ENCODE assay signal across 25 cellular contexts in genomic region chr1:38141483-38141882, GRCh38.
DNase-seq lines count a peak whose midpoint lies in the region; ATAC-seq, FAIRE-seq and TF ChIP-seq lines count a peak whose summit lies in the region.
"Had no signal": no experiment of that assay in that cellular context is flagged by ENCODE, and none has a peak within 500 bp of the region (broad histone marks: within the 10 kb centered on the region; RNA-seq: fewer than 3 reads in every experiment).

No MANE protein-coding gene starts in this region.

- peak overlapping the region; percentile 67; the same call in 1 of the 2 replicates for H2BK5ac ChIP-seq in H1 (ENCODE audit: low read depth, low read length)

- H2BK12ac ChIP-seq in H1 (ENCODE audit: low read depth, low read length) = peak overlapping the region; percentile 95; the same call in 1 of the 2 replicates

- no peak overlapping the region for H3K23ac ChIP-seq in H1 (ENCODE audit: insufficient read length)

- H4K5ac ChIP-seq in H1 (ENCODE audit: insufficient read length, low read depth, low read length) = no peak overlapping the region

- H3K9me3 ChIP-seq in NT2/D1 (ENCODE audit: insufficient read depth, low read length) = peaks cover 17% of the 10 kb centered on the region; the same call in 1 of the 2 replicates
- peaks cover 2 to 4% of the 10 kb centered on the region in 2 experiments; a peak in 1 of 4 replicates for H3K9me3 ChIP-seq in H1 (ENCODE audit: insufficient read depth in 2 of 2, low read depth in 1 of 2, low read length in 1 of 2)

- H2AK5ac ChIP-seq in H1 (ENCODE audit: low read depth, low read length) = no peak overlapping the region

- TF ChIP-seq POLR2A in H1 (IDR thresholded peaks at IDR 0.05; ENCODE audit: control extremely low read depth in 1 of 2, low read depth in 2 of 2, low read length in 2 of 2) = no peak

- WGBS in H1 (ENCODE audit: extremely low coverage in 1 of 2, insufficient coverage in 1 of 2, insufficient read length in 1 of 2, insufficient replicate concordance in 2 of 2, low coverage in 1 of 2, low lambda C conversion rate in 2 of 2, missing lambda C conversion rate in 1 of 2), 2 experiments = 14% methylated on average over 3 of the region's 3 CpGs; no CpG with 5 or more reads in 1 of the 2 experiments

- FAIRE-seq in H1 (lab: Jason Lieb, UNC) = no peak
- FAIRE-seq: A204.1, G401.6 had no signal

- peaks cover 63% of the 10 kb centered on the region for H3K27me3 Mint-ChIP-seq in type B pancreatic cell

- H4K91ac ChIP-seq in H1 (replicated peaks; ENCODE audit: insufficient read length, low read length) = no peak overlapping the region

- no peak overlapping the region for H3K4me3 Mint-ChIP-seq in type B pancreatic cell
- H3K4me3 Mint-ChIP-seq: CD4-positive, CD25-positive, alpha-beta regulatory T cell had no signal

- no peak overlapping the region for H3K27ac ChIP-seq in H1 (ENCODE audit: low read depth, low read length)
- H3K27ac ChIP-seq: BLaER1, SJSA1 had no signal

- no peak overlapping the region for H3K4ac ChIP-seq in H1 (replicated peaks; ENCODE audit: insufficient read length, low read depth, low read length)

- no peaks in the 10 kb centered on the region for H3K79me2 ChIP-seq in H1 (ENCODE audit: control insufficient read depth in 1 of 2, insufficient read depth in 2 of 2, low read length in 2 of 2)

- no peak for TF ChIP-seq CTCF in H1 (IDR thresholded peaks at IDR 0.05; ENCODE audit: control extremely low read depth in 1 of 3, insufficient read depth in 1 of 3, low read depth in 1 of 3, low read length in 3 of 3)
- no peak for TF ChIP-seq CTCF in type B pancreatic cell (conservative IDR thresholded peaks at IDR 0.05)

- no peaks in the 10 kb centered on the region for H3K79me1 ChIP-seq in H1 (ENCODE audit: low read depth, low read length)

- H4K8ac ChIP-seq in H1 (ENCODE audit: extremely low read depth, insufficient read depth, low read length) = no peak overlapping the region; the same call in 1 of the 2 replicates

- H3K23me2 ChIP-seq in H1 (ENCODE audit: low read depth, low read length) = peaks cover 2% of the 10 kb centered on the region; the same call in 1 of the 2 replicates

- H3K4me1 ChIP-seq in NT2/D1 (ENCODE audit: insufficient read depth, insufficient read length) (peaks cover 30% of the 10 kb centered on the region), H1 (replicated peaks in 1 of 4; ENCODE audit: control insufficient read depth in 3 of 4, insufficient read depth in 4 of 4, low read length in 3 of 4) (peaks cover 17 to 37% (median 27%) of the 10 kb centered on the region in 4 experiments)

- no peak overlapping the region for H2BK15ac ChIP-seq in H1 (ENCODE audit: low read length)

- H2AFZ ChIP-seq in H1 (ENCODE audit: low read length) = no peak overlapping the region

- CTCF ChIA-PET in H1 (lab: Charles Lee; ENCODE audit: partially characterized antibody) = interaction anchor here (1.4 kb wide), 1 partner anchor 11 kb away, joined by 4 read pairs; no protein-coding TSS in a partner anchor

- no peak overlapping the region for H3K14ac ChIP-seq in H1 (ENCODE audit: insufficient read length)

- H2BK20ac ChIP-seq in H1 (ENCODE audit: low read length) = peak overlapping the region; percentile 65

- no peak for ATAC-seq in HG02678 (IDR thresholded peaks at IDR 0.05; ENCODE audit: unreplicated experiment)

- H3K4me3 ChIP-seq in H7 (ENCODE audit: insufficient read depth, low read depth, low read length) (no peak overlapping the region), NT2/D1 (ENCODE audit: insufficient read length, low read depth) (peak overlapping the region; percentile 38), H1 (ENCODE audit: extremely low read depth in 1 of 4, insufficient read depth in 2 of 4, low read depth in 3 of 4, low read length in 4 of 4) (peak overlapping the region in 1 of 4 experiments; percentile 30; a peak in 3 of 8 replicates)
- H3K4me3 ChIP-seq: BLaER1, SJSA1 had no signal

- no peak overlapping the region for H2BK120ac ChIP-seq in H1 (replicated peaks; ENCODE audit: low read depth, low read length)

- peak overlapping the region; percentile 81; the same call in 1 of the 2 replicates for H3K18ac ChIP-seq in H1 (ENCODE audit: extremely low read depth, low read length)

- no peak for TF ChIP-seq EP300 in H1 (IDR thresholded peaks at IDR 0.05; ENCODE audit: borderline replicate concordance in 1 of 2, low read depth in 2 of 2, low read length in 2 of 2)

- H3K4me1 Mint-ChIP-seq in type B pancreatic cell (ENCODE audit: unreplicated experiment) = peaks cover 18% of the 10 kb centered on the region
- H3K4me1 Mint-ChIP-seq: CD4-positive, CD25-positive, alpha-beta regulatory T cell had no signal

- H3K56ac ChIP-seq in H1 (replicated peaks; ENCODE audit: insufficient read length, low read depth, low read length) = no peak overlapping the region

- POLR2A ChIA-PET in H1 (lab: Charles Lee; ENCODE audit: partially characterized antibody) = interaction anchor here (1.2 kb wide), 1 partner anchor 10 kb away, joined by 3 read pairs; no protein-coding TSS in a partner anchor

- H3K9ac ChIP-seq in NT2/D1 (ENCODE audit: insufficient read length, low read depth) (peak overlapping the region; percentile 77), H1 (replicated peaks in 1 of 4; ENCODE audit: extremely low read depth in 1 of 4, low read depth in 3 of 4, low read length in 3 of 4) (no peak overlapping the region)
- H3K9ac ChIP-seq: BLaER1 had no signal

- peak overlapping the region; percentile 42 to 57; a peak in 3 of 4 replicates for H3K4me2 ChIP-seq in H1 (ENCODE audit: insufficient read depth in 1 of 2, low read depth in 2 of 2, low read length in 2 of 2)
- H3K4me2 ChIP-seq: BLaER1 had no signal

- DNase-seq in H7 = peak; percentile 46
- DNase-seq in NT2/D1 (ENCODE audit: low read depth, low spot score) = peak; percentile 80
- DNase-seq in H1 (ENCODE audit: low read depth in 1 of 2, low spot score in 2 of 2) = no peak
- DNase-seq in iPS-NIHi11 (ENCODE audit: low spot score) = peak; percentile 23
- DNase-seq in activated T-cell treated with anti-CD3 and anti-CD28 coated beads, Interleukin-2, amount 50 U/mL, for 48 hours = no peak
- DNase-seq in stimulated activated CD4-positive, alpha-beta T cell treated with anti-CD3 and anti-CD28 coated beads, Interleukin-4, amount 100 ng/mL, for 1 hour = no peak
- DNase-seq in type B pancreatic cell (ENCODE audit: extremely low spot score, unreplicated experiment) = no peak
- DNase-seq: CD4-positive, CD25-positive, alpha-beta regulatory T cell; DMS53; HCEC 1CT; KBM-7; MV-4-11; NCI-H1105; NCI-H1436 treated with DMSO at 0.1 percent for 48 hours; NCI-H187 treated with DMSO at 0.1 percent for 48 hours; NCI-H2107; NCI-H748 treated with DMSO at 0.1 percent for 48 hours; NK-92 treated with Interleukin-12 subunit alpha and Interleukin-12 subunit beta, amount 100 ng/mL, for 24 hours; Right ventricle myocardium superior; RPMI8226 had no signal

- no peak overlapping the region for H3K27ac Mint-ChIP-seq in type B pancreatic cell

- H3K36me3 Mint-ChIP-seq in type B pancreatic cell = peaks cover 5% of the 10 kb centered on the region
- H3K36me3 Mint-ChIP-seq: CD4-positive, CD25-positive, alpha-beta regulatory T cell had no signal

- peaks cover 7% of the 10 kb centered on the region for H3K9me3 Mint-ChIP-seq in type B pancreatic cell

- no peak; a peak in 1 of 4 replicates for TF ChIP-seq RAD21 in H1 (IDR thresholded peaks at IDR 0.05 in 1 of 2, conservative IDR thresholded peaks at IDR 0.05 in 1 of 2; ENCODE audit: low read depth in 2 of 2, low read length in 2 of 2)

- H4K20me1 ChIP-seq in H1 (replicated peaks in 1 of 2; ENCODE audit: control insufficient read depth in 1 of 2, insufficient read depth in 2 of 2, low read length in 2 of 2) = no peaks in the 10 kb centered on the region
- H4K20me1 ChIP-seq: BLaER1 had no signal

- H3K36me3 ChIP-seq in H7 (replicated peaks; ENCODE audit: control insufficient read depth, insufficient read depth, low read length) (no peaks in the 10 kb centered on the region), NT2/D1 (ENCODE audit: insufficient read depth, insufficient read length, low read length) (no peaks in the 10 kb centered on the region), H1 (ENCODE audit: control insufficient read depth in 2 of 4, insufficient read depth in 4 of 4, low read length in 3 of 4) (no peaks in the 10 kb centered on the region)
- H3K36me3 ChIP-seq: BLaER1, SJSA1 had no signal

- H3K27me3 ChIP-seq in H7 (ENCODE audit: control insufficient read depth, insufficient read depth, low read length) (peaks cover 13% of the 10 kb centered on the region), NT2/D1 (ENCODE audit: insufficient read depth, insufficient read length) (no peaks in the 10 kb centered on the region), H1 (replicated peaks in 1 of 4; ENCODE audit: control insufficient read depth in 3 of 4, extremely low read depth in 1 of 4, insufficient read depth in 3 of 4, low read length in 3 of 4) (peaks cover 0 to 2% (median 0%) of the 10 kb centered on the region in 4 experiments; a peak in 3 of 7 replicates)
- H3K27me3 ChIP-seq: BLaER1, SJSA1 had no signal

TF ChIP-seq in H1, 55 proteins besides CTCF, POLR2A, EP300 and RAD21:
- TF ChIP-seq GABPA (IDR thresholded peaks at IDR 0.05; ENCODE audit: borderline replicate concordance, insufficient read depth, low read length) (no peak), CREB1 (IDR thresholded peaks at IDR 0.05) (no peak), YY1 (IDR thresholded peaks at IDR 0.05; ENCODE audit: low read depth, low read length) (no peak)

Comparison
In these comparisons a context has a peak if more than half of its experiments do, and no peak if none do; other contexts are left out.
1. DNase-seq: peak in H7 (single experiment), NT2/D1 (single experiment) and iPS-NIHi11 (single experiment); none in H1 (0 of 2), activated T-cell treated with anti-CD3 and anti-CD28 coated beads, Interleukin-2, amount 50 U/mL, for 48 hours (0 of 2), stimulated activated CD4-positive, alpha-beta T cell treated with anti-CD3 and anti-CD28 coated beads, Interleukin-4, amount 100 ng/mL, for 1 hour (single experiment) and type B pancreatic cell (single experiment).